ENCODE assay signal across 13 cellular contexts in the genomic region with DNA sequence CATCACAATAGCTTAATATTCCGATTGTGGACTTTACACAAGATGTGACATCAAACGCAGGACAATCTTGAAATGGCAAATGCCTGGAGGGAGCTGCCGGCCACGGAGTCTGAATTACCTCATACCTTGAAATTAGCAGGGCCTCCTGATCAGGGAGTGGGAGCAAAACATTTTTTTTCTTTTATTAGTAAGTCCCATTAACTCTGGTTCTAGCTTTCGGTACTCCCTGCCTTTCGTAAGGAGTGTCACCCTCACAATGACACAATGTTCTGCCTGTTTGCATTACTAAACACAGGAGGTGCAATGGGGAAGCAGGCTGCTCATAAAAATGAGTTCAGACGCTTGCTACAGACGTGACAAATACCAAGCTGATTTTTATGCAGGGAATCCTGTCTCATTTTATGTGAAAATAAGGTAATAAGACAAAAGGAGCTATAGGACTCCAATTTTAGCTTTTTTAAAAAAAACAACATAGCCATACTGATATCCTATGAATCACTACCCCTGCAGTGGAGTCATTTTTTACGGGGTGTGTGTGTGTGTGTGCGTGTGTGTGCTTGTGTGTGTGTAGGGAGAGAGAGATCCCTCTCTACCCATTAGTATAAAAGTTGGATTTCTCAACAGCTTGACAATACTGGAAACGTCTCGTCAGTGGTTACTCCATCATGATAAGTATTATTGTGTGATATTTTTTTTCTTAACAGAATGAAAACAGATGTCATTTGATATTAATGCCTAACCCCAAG.
DNase-seq lines count a peak whose midpoint lies in the region; ATAC-seq, FAIRE-seq and TF ChIP-seq lines count a peak whose summit lies in the region.
"Had no signal": no experiment of that assay in that cellular context is flagged by ENCODE, and none has a peak within 500 bp of the region (broad histone marks: within the 10 kb centered on the region; RNA-seq: fewer than 3 reads in every experiment).

No MANE protein-coding gene starts in this region.

- H3K9ac ChIP-seq in HepG2 (ENCODE audit: insufficient read depth, low read depth, low read length) = no peak overlapping the region

- no peak for TF ChIP-seq CTCF in HFFc6 (IDR thresholded peaks at IDR 0.05)
- no peak for TF ChIP-seq CTCF in VCaP (conservative IDR thresholded peaks at IDR 0.05)
- TF ChIP-seq CTCF in foreskin fibroblast (IDR thresholded peaks at IDR 0.05; ENCODE audit: low read depth, low read length) = no peak
- TF ChIP-seq CTCF in HepG2 (CRISPR knock-in tag; IDR thresholded peaks at IDR 0.05) = no peak
- no peak for TF ChIP-seq CTCF in D721Med (IDR thresholded peaks at IDR 0.05; ENCODE audit: insufficient read depth, missing control alignments)

- peak overlapping the region; percentile 81 for H3K27ac Mint-ChIP-seq in HFFc6
- H3K27ac Mint-ChIP-seq: activated naive CD8-positive, alpha-beta T cell had no signal

- no peak for ATAC-seq in HepG2

- H2AFZ ChIP-seq in HepG2 (ENCODE audit: low read length) = no peak overlapping the region

- intact Hi-C loops in HepG2 (cut with micrococcal nuclease; ENCODE audit: unreplicated experiment) = no loop called here

- peaks cover 2% of the 10 kb centered on the region for H3K27me3 Mint-ChIP-seq in HFFc6 (ENCODE audit: insufficient read depth)
- H3K27me3 Mint-ChIP-seq: activated naive CD8-positive, alpha-beta T cell had no signal

- TF ChIP-seq RAD21 in HepG2 (CRISPR knock-in tag; IDR thresholded peaks at IDR 0.05) = no peak

- in situ Hi-C loops in HepG2 (cut with HindIII; ENCODE audit: extremely low pct_ligation_motif_present, low pct_unique_long_range_greater_than_20kb) = no loop called here

- CTCF ChIA-PET in HepG2 (lab: Yijun Ruan, JAX; ENCODE audit: low intra/inter-chr PET ratio, low total read pairs) = no interaction called here

- no peaks in the 10 kb centered on the region; a peak in 1 of 5 replicates for H3K27me3 ChIP-seq in HepG2 (ENCODE audit: control insufficient read depth in 1 of 2, insufficient read depth in 2 of 2, low read length in 2 of 2)
- H3K27me3 ChIP-seq: neutrophil, tibial nerve had no signal

- no peaks in the 10 kb centered on the region for H3K9me3 ChIP-seq in HepG2 (ENCODE audit: low read length)
- H3K9me3 ChIP-seq: neutrophil, tibial nerve had no signal

- no peak for TF ChIP-seq POLR2A in HepG2 (IDR thresholded peaks at IDR 0.05; ENCODE audit: insufficient read depth in 1 of 2, low read depth in 2 of 2, low read length in 2 of 2)

- peaks cover 9% of the 10 kb centered on the region for H3K9me3 Mint-ChIP-seq in HFFc6

- FAIRE-seq in HepG2 (lab: Jason Lieb, UNC) (no peak), D721Med (lab: Jason Lieb, UNC) (no peak)

- H3K36me3 ChIP-seq in HepG2 (replicated peaks in 1 of 2; ENCODE audit: control insufficient read depth in 1 of 2, insufficient read depth in 2 of 2, low read length in 2 of 2) = no peaks in the 10 kb centered on the region
- H3K36me3 ChIP-seq: neutrophil, tibial nerve had no signal

- no peaks in the 10 kb centered on the region for H4K20me1 ChIP-seq in HepG2 (ENCODE audit: insufficient read depth, low read length)

- peaks cover 10% of the 10 kb centered on the region for H3K36me3 Mint-ChIP-seq in HFFc6 (ENCODE audit: low read depth)

- POLR2A ChIA-PET in HepG2 (lab: Yijun Ruan, JAX) = no interaction called here

- 10% methylated on average over 12 of the region's 12 CpGs for WGBS in HepG2 (ENCODE audit: low lambda C conversion rate)

- H3K4me3 Mint-ChIP-seq in HFFc6 = peak overlapping the region; percentile 69
- H3K4me3 Mint-ChIP-seq: activated naive CD8-positive, alpha-beta T cell had no signal

- no peaks in the 10 kb centered on the region for H3K79me2 ChIP-seq in HepG2 (ENCODE audit: insufficient read depth, low read length)

- no TSS peak for BruUV-seq in HepG2 (replicated peaks; lab: Mats Ljungman, UMichigan)

- no peak overlapping the region for H3K4me3 ChIP-seq in foreskin fibroblast (ENCODE audit: low read depth in 1 of 2, low read length in 2 of 2)
- H3K4me3 ChIP-seq in HepG2 (replicated peaks in 1 of 3; ENCODE audit: insufficient read depth in 1 of 3, low read depth in 2 of 3, low read length in 3 of 3) = no peak overlapping the region
- H3K4me3 ChIP-seq: tibial nerve had no signal

- peak; percentile 82 for DNase-seq in HFFc6
- DNase-seq in foreskin fibroblast = peak; percentile 91
- peak; percentile 87 for DNase-seq in stromal cell of bone marrow (ENCODE audit: low read depth)
- DNase-seq in foreskin melanocyte = no peak
- DNase-seq in HepG2 (ENCODE audit: low spot score) = no peak
- no peak for DNase-seq in D721Med (ENCODE audit: insufficient read length, low spot score)
- DNase-seq: DMS79 treated with DMSO at 0.1 percent for 48 hours, Karpas-422, NCI-H345 had no signal

- H3K4me1 ChIP-seq in HepG2 (ENCODE audit: insufficient read depth, low read length) = no peaks in the 10 kb centered on the region

- peak overlapping the region; percentile 85 for H3K27ac ChIP-seq in VCaP
- no peak overlapping the region for H3K27ac ChIP-seq in HepG2 (ENCODE audit: extremely low read length, insufficient read depth, low read length)
- H3K27ac ChIP-seq: neutrophil had no signal

- TF ChIP-seq EP300 in HepG2 (IDR thresholded peaks at IDR 0.05; ENCODE audit: low read depth in 2 of 2, low read length in 2 of 2) (no peak), HepG2 (CRISPR knock-in tag; IDR thresholded peaks at IDR 0.05; ENCODE audit: borderline replicate concordance) (no peak)

- H3K4me1 Mint-ChIP-seq in HFFc6 (ENCODE audit: low read depth) = peaks cover 75% of the 10 kb centered on the region

- no peak overlapping the region for H3K4me2 ChIP-seq in HepG2 (ENCODE audit: low read depth, low read length)

TF ChIP-seq in HepG2, 621 proteins besides CTCF, POLR2A, EP300 and RAD21:
- TF ChIP-seq FOSL2 (CRISPR knock-in tag; IDR thresholded peaks at IDR 0.05) (no peak), ZNF180 (CRISPR knock-in tag; IDR thresholded peaks at IDR 0.05; ENCODE audit: borderline replicate concordance, low read depth) (no peak), ZNF446 (CRISPR knock-in tag; IDR thresholded peaks at IDR 0.05) (no peak)

Comparison
In these comparisons a context has a peak if more than half of its experiments do, and no peak if none do; other contexts are left out.
1. DNase-seq: peak in HFFc6 (single experiment), foreskin fibroblast (2 of 2) and stromal cell of bone marrow (single experiment); none in foreskin melanocyte (single experiment), HepG2 (single experiment) and D721Med (single experiment).